ENCODE assay signal across 9 cellular contexts in the genomic region with DNA sequence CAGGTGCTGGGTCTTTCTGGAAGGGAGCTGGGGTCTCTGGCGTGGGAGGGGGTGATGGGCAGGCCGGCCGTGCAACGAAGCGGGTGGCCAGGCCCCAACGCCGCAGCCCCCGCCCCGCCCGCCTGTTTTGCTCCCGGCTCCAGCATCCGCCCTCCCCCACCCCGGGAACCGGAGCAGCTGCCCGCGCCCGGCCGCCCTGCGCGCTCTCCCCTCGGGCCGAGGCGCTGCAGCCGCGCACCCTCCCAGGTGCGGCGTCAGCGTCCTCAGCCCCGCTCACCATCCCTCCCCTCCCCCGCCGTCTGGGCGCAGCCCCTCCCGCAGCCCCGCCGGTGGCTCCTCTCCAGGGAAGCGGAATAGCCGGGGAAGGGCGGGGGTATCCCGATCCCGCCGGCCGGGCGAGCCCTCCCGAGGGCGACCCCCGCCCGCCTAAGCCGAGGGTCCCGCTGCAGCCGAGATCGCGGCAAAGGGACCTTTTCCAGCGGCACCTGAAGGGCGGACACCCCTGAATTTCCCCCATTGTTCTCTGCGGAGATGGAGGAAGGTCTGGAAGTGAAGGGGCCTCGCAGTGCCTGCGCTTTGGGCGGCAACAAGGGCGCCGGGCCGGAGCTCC. TPM values are rescaled to one million over a fixed set of nuclear protein-coding genes. Genes with fewer than 3 reads are reported as not detected.
DNase-seq lines count a peak whose midpoint lies in the region; ATAC-seq and TF ChIP-seq lines count a peak whose summit lies in the region.
"Had no signal": no experiment of that assay in that cellular context is flagged by ENCODE, and none has a peak within 500 bp of the region (broad histone marks: within the 10 kb centered on the region; RNA-seq: fewer than 3 reads in every experiment).

No MANE protein-coding gene starts in this region.

- peaks cover 3% of the 10 kb centered on the region for H4K20me1 ChIP-seq in neural cell (ENCODE audit: insufficient read depth)

- H3K36me3 ChIP-seq in ACC112 (ENCODE audit: insufficient read depth, low read length) = no peaks in the 10 kb centered on the region
- H3K36me3 ChIP-seq in HAP-1 (replicated peaks) = peaks cover 26% of the 10 kb centered on the region
- no peaks in the 10 kb centered on the region for H3K36me3 ChIP-seq in effector memory CD4-positive, alpha-beta T cell (ENCODE audit: control insufficient read depth, insufficient read depth, low read length)
- no peaks in the 10 kb centered on the region for H3K36me3 ChIP-seq in neural cell (ENCODE audit: insufficient read depth, low read length)
- H3K36me3 ChIP-seq: right lobe of liver had no signal

- CTCF ChIA-PET in RWPE1 (lab: Yijun Ruan, JAX) = no interaction called here

- no peak overlapping the region for H3K4me2 ChIP-seq in neural cell (ENCODE audit: low read length)

- TF ChIP-seq EP300 in neural cell (conservative IDR thresholded peaks at IDR 0.05; ENCODE audit: poor library complexity, severe bottlenecking) = no peak

- H2AFZ ChIP-seq in ACC112 (ENCODE audit: low read length, unreplicated experiment) (no peak overlapping the region), neural cell (ENCODE audit: low read depth, low read length) (no peak overlapping the region)

- DNase-seq in HAP-1 (ENCODE audit: low spot score in 2 of 2) (peak in 1 of 2 experiments; percentile 68), RWPE1 (ENCODE audit: low spot score) (no peak), GOT3 (lab: John Stamatoyannopoulos, UW) (no peak)
- DNase-seq in effector memory CD4-positive, alpha-beta T cell = no peak
- DNase-seq: right lobe of liver had no signal

- in situ Hi-C loops in HAP-1 (cut with MboI; ENCODE audit: low sequenced_read_pairs) = no loop called here

- TF ChIP-seq RAD21 in neural cell (conservative IDR thresholded peaks at IDR 0.05) = no peak

- H3K4me3 ChIP-seq in ACC112 (ENCODE audit: low read depth, low read length) (0 out of 2 replicates have a peak overlapping the region, but pooled peaks have one; percentile 33), HAP-1 (peak overlapping the region; percentile 90), neural cell (ENCODE audit: low read length) (peak overlapping the region; percentile 96)
- peak overlapping the region; percentile 39 for H3K4me3 ChIP-seq in effector memory CD4-positive, alpha-beta T cell (ENCODE audit: insufficient read depth, low read depth, low read length, poor library complexity, severe bottlenecking)
- H3K4me3 ChIP-seq: right lobe of liver had no signal

- H3K4me1 ChIP-seq in ACC112 (ENCODE audit: control insufficient read depth, insufficient read depth, low read length, unreplicated experiment) = no peaks in the 10 kb centered on the region
- peaks cover 15% of the 10 kb centered on the region for H3K4me1 ChIP-seq in HAP-1
- peaks cover 17% of the 10 kb centered on the region for H3K4me1 ChIP-seq in effector memory CD4-positive, alpha-beta T cell (ENCODE audit: control insufficient read depth, insufficient read depth, low read length, poor library complexity, severe bottlenecking)
- H3K4me1 ChIP-seq: right lobe of liver had no signal

- no peaks in the 10 kb centered on the region for H3K9me2 ChIP-seq in neural cell (ENCODE audit: insufficient read depth, low read length)

- POLR2A ChIA-PET in RWPE1 (lab: Yijun Ruan, JAX; ENCODE audit: low non-redundant PET) = no interaction called here

- no peak overlapping the region for H3K27ac ChIP-seq in ACC112 (ENCODE audit: low read depth, low read length)
- H3K27ac ChIP-seq in effector memory CD4-positive, alpha-beta T cell (ENCODE audit: insufficient read depth, low read length, poor library complexity, severe bottlenecking) = no peak overlapping the region
- H3K27ac ChIP-seq in neural cell (ENCODE audit: low read length) = peak overlapping the region; percentile 87
- H3K27ac ChIP-seq in RWPE1 = no peak overlapping the region
- H3K27ac ChIP-seq: right lobe of liver had no signal

- no peak for ATAC-seq in HG03520 (IDR thresholded peaks at IDR 0.05; ENCODE audit: unreplicated experiment)
- ATAC-seq in GM18873 (IDR thresholded peaks at IDR 0.05; ENCODE audit: low FRiP score, unreplicated experiment) = no peak
- ATAC-seq: right lobe of liver had no signal

- H3K27me3 ChIP-seq in ACC112 (ENCODE audit: insufficient read depth, low read length) = peaks cover 64% of the 10 kb centered on the region
- H3K27me3 ChIP-seq in HAP-1 (ENCODE audit: low read depth) = no peaks in the 10 kb centered on the region; the same call in 1 of the 2 replicates
- peaks cover 33% of the 10 kb centered on the region for H3K27me3 ChIP-seq in effector memory CD4-positive, alpha-beta T cell (replicated peaks; ENCODE audit: control insufficient read depth, insufficient read depth, low read length, poor library complexity, severe bottlenecking)
- no peaks in the 10 kb centered on the region for H3K27me3 ChIP-seq in neural cell (ENCODE audit: insufficient read depth, low read depth, low read length)

- H3K79me2 ChIP-seq in ACC112 (ENCODE audit: control insufficient read depth, insufficient read depth, low read length, unreplicated experiment) = no peaks in the 10 kb centered on the region
- peaks cover 43% of the 10 kb centered on the region for H3K79me2 ChIP-seq in neural cell (replicated peaks; ENCODE audit: insufficient read depth, low read length)

- peaks cover 2% of the 10 kb centered on the region; the same call in 1 of the 2 replicates for H3K9me3 ChIP-seq in HAP-1
- no peaks in the 10 kb centered on the region for H3K9me3 ChIP-seq in effector memory CD4-positive, alpha-beta T cell (ENCODE audit: control insufficient read depth, low read length)
- peaks cover 5% of the 10 kb centered on the region for H3K9me3 ChIP-seq in neural cell (ENCODE audit: low read length)
- H3K9me3 ChIP-seq: right lobe of liver had no signal

- H3F3A ChIP-seq in neural cell (ENCODE audit: insufficient read depth, low read length, poor library complexity, severe bottlenecking) = no peaks in the 10 kb centered on the region

- TF ChIP-seq CTCF in neural cell (IDR thresholded peaks at IDR 0.05; ENCODE audit: poor library complexity, severe bottlenecking) (no peak), RWPE1 (conservative IDR thresholded peaks at IDR 0.05; ENCODE audit: low read depth) (no peak)

- peak overlapping the region; percentile 98 for H3K9ac ChIP-seq in neural cell (ENCODE audit: low read length)

TF ChIP-seq in neural cell, 6 proteins besides CTCF, POLR2A, EP300 and RAD21:
- TF ChIP-seq TAF1 (IDR thresholded peaks at IDR 0.05; ENCODE audit: low read depth) = no peak
- TF ChIP-seq SMC3 (conservative IDR thresholded peaks at IDR 0.05; ENCODE audit: poor library complexity) = no peak
- no peak for TF ChIP-seq EZH2 (IDR thresholded peaks at IDR 0.05; ENCODE audit: borderline replicate concordance, insufficient read depth, low read length, poor library complexity, severe bottlenecking)
- TF ChIP-seq POLR2AphosphoS5 (IDR thresholded peaks at IDR 0.05) = peak; percentile 7
- TF ChIP-seq, protein P1, sequence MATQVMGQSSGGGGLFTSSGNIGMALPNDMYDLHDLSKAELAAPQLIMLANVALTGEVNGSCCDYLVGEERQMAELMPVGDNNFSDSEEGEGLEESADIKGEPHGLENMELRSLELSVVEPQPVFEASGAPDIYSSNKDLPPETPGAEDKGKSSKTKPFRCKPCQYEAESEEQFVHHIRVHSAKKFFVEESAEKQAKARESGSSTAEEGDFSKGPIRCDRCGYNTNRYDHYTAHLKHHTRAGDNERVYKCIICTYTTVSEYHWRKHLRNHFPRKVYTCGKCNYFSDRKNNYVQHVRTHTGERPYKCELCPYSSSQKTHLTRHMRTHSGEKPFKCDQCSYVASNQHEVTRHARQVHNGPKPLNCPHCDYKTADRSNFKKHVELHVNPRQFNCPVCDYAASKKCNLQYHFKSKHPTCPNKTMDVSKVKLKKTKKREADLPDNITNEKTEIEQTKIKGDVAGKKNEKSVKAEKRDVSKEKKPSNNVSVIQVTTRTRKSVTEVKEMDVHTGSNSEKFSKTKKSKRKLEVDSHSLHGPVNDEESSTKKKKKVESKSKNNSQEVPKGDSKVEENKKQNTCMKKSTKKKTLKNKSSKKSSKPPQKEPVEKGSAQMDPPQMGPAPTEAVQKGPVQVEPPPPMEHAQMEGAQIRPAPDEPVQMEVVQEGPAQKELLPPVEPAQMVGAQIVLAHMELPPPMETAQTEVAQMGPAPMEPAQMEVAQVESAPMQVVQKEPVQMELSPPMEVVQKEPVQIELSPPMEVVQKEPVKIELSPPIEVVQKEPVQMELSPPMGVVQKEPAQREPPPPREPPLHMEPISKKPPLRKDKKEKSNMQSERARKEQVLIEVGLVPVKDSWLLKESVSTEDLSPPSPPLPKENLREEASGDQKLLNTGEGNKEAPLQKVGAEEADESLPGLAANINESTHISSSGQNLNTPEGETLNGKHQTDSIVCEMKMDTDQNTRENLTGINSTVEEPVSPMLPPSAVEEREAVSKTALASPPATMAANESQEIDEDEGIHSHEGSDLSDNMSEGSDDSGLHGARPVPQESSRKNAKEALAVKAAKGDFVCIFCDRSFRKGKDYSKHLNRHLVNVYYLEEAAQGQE (IDR thresholded peaks at IDR 0.05; ENCODE audit: borderline replicate concordance) = no peak

RNA-seq across cellular contexts. Expression of gene KIF1A, which starts 0.5 kb away (rescaled TPM):
- polyA plus RNA-seq in neural cell = 63.4 and 89.2 TPM in 2 replicates
- polyA minus RNA-seq in neural cell = 279 and 320 TPM in 2 replicates

RNA-seq across cellular contexts. Expression of gene AGXT, which starts 49.1 kb away (rescaled TPM):
- not detected in 2 replicates for polyA plus RNA-seq in neural cell
- polyA minus RNA-seq in neural cell = not detected in 2 replicates

Comparison
In these comparisons a context has a peak if more than half of its experiments do, and no peak if none do; other contexts are left out.
1. H3K4me3 ChIP-seq: peak in every context shown above with its lines; median percentile 96 in neural cell; 90 in HAP-1; 39 in effector memory CD4-positive, alpha-beta T cell; 33 in ACC112.